In genomic region chr11:35418847-35419712, GRCh38 we compare ENCODE assay signal across 8 cellular contexts. TPM values are rescaled to one million over a fixed set of nuclear protein-coding genes. Genes with fewer than 3 reads are reported as not detected.
DNase-seq lines count a peak whose midpoint lies in the region; ATAC-seq, FAIRE-seq and TF ChIP-seq lines count a peak whose summit lies in the region.

TSS of gene SLC1A2 (minus strand) at chr11:35419558. CDS start at chr11:35418966, 592 bp downstream.

- H3K4me1 ChIP-seq in RWPE2 (ENCODE audit: insufficient read depth, poor library complexity, severe bottlenecking) (no peaks in the 10 kb centered on the region), endodermal cell (ENCODE audit: control insufficient read depth, insufficient read depth, low read length) (no peaks in the 10 kb centered on the region), mucosa of descending colon (ENCODE audit: low read depth) (peaks cover 17% of the 10 kb centered on the region)

- DNase-seq in stimulated activated CD4-positive, alpha-beta T cell treated with anti-CD3 and anti-CD28 coated beads, Interleukin-15, amount 100 ng/mL, for 24 hours, result peak; percentile 55
- DNase-seq in stimulated activated CD4-positive, alpha-beta T cell treated with anti-CD3 and anti-CD28 coated beads, Interleukin-4, amount 100 ng/mL, for 4 hours, result no peak
- no peak for DNase-seq in RWPE2 (ENCODE audit: low spot score)
- DNase-seq in endodermal cell, result peak; percentile 80
- DNase-seq in mucosa of descending colon, result no peak
- peak; percentile 21 for DNase-seq in urothelium cell line (ENCODE audit: low spot score)

- ATAC-seq in RWPE2 (ENCODE audit: low read depth) (peak; percentile 49; the same call in 2 of the 3 replicates), mucosa of descending colon (peak; percentile 29), GM18517 (IDR thresholded peaks at IDR 0.05; ENCODE audit: unreplicated experiment) (no peak), HG03520 (IDR thresholded peaks at IDR 0.05; ENCODE audit: unreplicated experiment) (no peak)

- TF ChIP-seq CTCF in RWPE2 (IDR thresholded peaks at IDR 0.05; ENCODE audit: poor library complexity, severe bottlenecking) (no peak), endodermal cell (conservative IDR thresholded peaks at IDR 0.05) (peak; percentile 33), mucosa of descending colon (IDR thresholded peaks at IDR 0.05) (no peak)

- no peaks in the 10 kb centered on the region for H3K9me3 Mint-ChIP-seq in endodermal cell

- intact Hi-C loops in mucosa of descending colon (cut with DNase I, micrococcal nuclease), result no loop called here

- peaks cover 13% of the 10 kb centered on the region for H3K4me1 Mint-ChIP-seq in endodermal cell

- H3K27ac ChIP-seq in RWPE2 (ENCODE audit: poor library complexity, severe bottlenecking) (no peak within 1 kb of the TSS), endodermal cell (ENCODE audit: low read depth, low read length) (peak within 1 kb of the TSS; percentile 91)

- H3K27me3 ChIP-seq in RWPE2 (ENCODE audit: insufficient read depth, poor library complexity, severe bottlenecking) (peaks cover 100% of the 10 kb centered on the region), endodermal cell (ENCODE audit: control insufficient read depth, insufficient read depth, low read length, poor library complexity, severe bottlenecking) (peaks cover 87% of the 10 kb centered on the region)

- H3K27me3 Mint-ChIP-seq in endodermal cell (ENCODE audit: insufficient read depth), result peaks cover 97% of the 10 kb centered on the region

- H3K4me3 ChIP-seq in RWPE2 (ENCODE audit: severe bottlenecking), result peak within 1 kb of the TSS; percentile 21
- H3K4me3 ChIP-seq in endodermal cell (ENCODE audit: low read length), result peak within 1 kb of the TSS; percentile 81
- no peak within 1 kb of the TSS for H3K4me3 ChIP-seq in mucosa of descending colon

- no peak within 1 kb of the TSS for H3K9ac ChIP-seq in endodermal cell (ENCODE audit: extremely low read depth, low read length, poor library complexity, severe bottlenecking)

- H3K27ac Mint-ChIP-seq in endodermal cell, result no peak within 1 kb of the TSS

- H3K4me3 Mint-ChIP-seq in endodermal cell, result peak within 1 kb of the TSS; percentile 62

- no peak for FAIRE-seq in urothelium cell line (lab: Jason Lieb, UNC)

- H3K36me3 Mint-ChIP-seq in endodermal cell (ENCODE audit: low read depth), result no peaks in the 10 kb centered on the region

- H3K36me3 ChIP-seq in RWPE2 (ENCODE audit: low read depth), result no peaks in the 10 kb centered on the region
- no peaks in the 10 kb centered on the region for H3K36me3 ChIP-seq in endodermal cell (ENCODE audit: control insufficient read depth, insufficient read depth, low read length)
- no peaks in the 10 kb centered on the region for H3K36me3 ChIP-seq in mucosa of descending colon (ENCODE audit: low read depth)

- H3K9me3 ChIP-seq in RWPE2 (ENCODE audit: severe bottlenecking) (no peaks in the 10 kb centered on the region), endodermal cell (ENCODE audit: control insufficient read depth, low read length) (no peaks in the 10 kb centered on the region), mucosa of descending colon (no peaks in the 10 kb centered on the region)

- 0% methylated on average over 17 to 100 of the region's 100 CpGs for WGBS in endodermal cell (ENCODE audit: insufficient coverage in 1 of 2, insufficient read length in 1 of 2), 2 experiments

RNA-seq across cellular contexts. Expression of gene SLC1A2, which starts in this region (rescaled TPM):
- total RNA-seq in endodermal cell (10 to 100 TPM in 1 of 2 donors, 1 to 10 TPM in 1; 7.1 to 13.5 TPM), mucosa of descending colon (1 to 10 TPM in 1 of 3 donors, under 1 TPM in 2; 0.12 to 1.1 (median 0.32) TPM)
- polyA plus RNA-seq in endodermal cell (2013, experiment 1 of 2), result 8.8 TPM
- polyA plus RNA-seq in endodermal cell (2013, experiment 2 of 2), result 9.6 TPM

Comparison
In these comparisons a context has a peak if more than half of its experiments do, and no peak if none do; other contexts are left out.
1. DNase-seq: peak in stimulated activated CD4-positive, alpha-beta T cell treated with anti-CD3 and anti-CD28 coated beads, Interleukin-15, amount 100 ng/mL, for 24 hours (single experiment), endodermal cell (single experiment) and urothelium cell line (single experiment); none in stimulated activated CD4-positive, alpha-beta T cell treated with anti-CD3 and anti-CD28 coated beads, Interleukin-4, amount 100 ng/mL, for 4 hours (0 of 2), RWPE2 (single experiment) and mucosa of descending colon (0 of 3).
2. ATAC-seq: peak in RWPE2 (single experiment) and mucosa of descending colon (single experiment); none in GM18517 (single experiment) and HG03520 (single experiment).